In the genomic region with DNA sequence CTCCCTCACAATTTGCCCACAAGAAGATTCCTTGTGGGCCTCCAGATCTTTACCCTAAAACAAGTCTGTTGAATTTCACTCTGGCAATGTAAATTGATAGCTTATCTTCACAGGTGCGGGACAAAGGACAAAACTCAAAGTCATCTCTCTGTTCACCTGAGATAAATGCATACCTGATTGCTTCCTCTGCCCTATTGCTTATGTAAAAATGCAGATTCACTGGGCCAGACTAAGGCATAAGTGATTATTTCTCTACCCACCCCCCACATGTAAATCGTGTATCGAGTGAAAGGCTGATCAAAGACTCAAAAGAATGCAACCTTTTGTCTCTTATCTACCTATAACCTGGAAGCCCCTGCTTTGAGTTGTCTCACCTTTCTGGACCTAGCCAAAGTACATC, we compare ENCODE assay signal across 25 cellular contexts.
"Had no signal": no experiment of that assay in that cellular context is flagged by ENCODE, and none has a peak within 500 bp of the region (broad histone marks: within the 10 kb centered on the region; RNA-seq: fewer than 3 reads in every experiment).

No MANE protein-coding gene starts in this region.

- H2AFZ ChIP-seq: neural progenitor cell, parathyroid adenoma had no signal

- H3K27ac ChIP-seq: dorsolateral prefrontal cortex, heart left ventricle, left ventricle myocardium inferior, lower lobe of right lung, neural progenitor cell, parathyroid adenoma, psoas muscle, sigmoid colon, skin epidermis, stomach, thoracic aorta had no signal

- H3K9me3 ChIP-seq: heart left ventricle, left ventricle myocardium inferior, lower lobe of right lung, psoas muscle, sigmoid colon, stomach, thoracic aorta had no signal

- H3K79me2 ChIP-seq: parathyroid adenoma had no signal

- H3K9me3 Mint-ChIP-seq: memory B cell; natural killer cell treated with Interleukin-12 subunit alpha and Interleukin-12 subunit beta and Interleukin-15 and Interleukin-18, amount 100 ng/mL, for 72 hours; neural progenitor cell had no signal

- H3K36me3 ChIP-seq: heart left ventricle, left ventricle myocardium inferior, lower lobe of right lung, neural progenitor cell, sigmoid colon, stomach, thoracic aorta had no signal

- H3K4me2 ChIP-seq: neural progenitor cell had no signal

- H3K27ac Mint-ChIP-seq: memory B cell; natural killer cell treated with Interleukin-12 subunit alpha and Interleukin-12 subunit beta and Interleukin-15 and Interleukin-18, amount 100 ng/mL, for 72 hours; neural progenitor cell had no signal

- H3K36me3 Mint-ChIP-seq: natural killer cell treated with Interleukin-12 subunit alpha and Interleukin-12 subunit beta and Interleukin-15 and Interleukin-18, amount 100 ng/mL, for 72 hours; neural progenitor cell had no signal

- H3K27me3 ChIP-seq: dorsolateral prefrontal cortex, heart left ventricle, neural progenitor cell, sigmoid colon, stomach had no signal

- ATAC-seq: esophagus mucosa; heart left ventricle; left cardiac atrium; lower lobe of right lung; natural killer cell treated with Interleukin-12 subunit alpha and Interleukin-12 subunit beta and Interleukin-15 and Interleukin-18, amount 100 ng/mL, for 72 hours; psoas muscle had no signal

- DNase-seq: cortex of kidney; dorsolateral prefrontal cortex; effector CD8-positive, alpha-beta T cell; heart left ventricle; hypothalamus; kidney; left cardiac atrium; left ventricle myocardium inferior; lower lobe of right lung; midbrain; psoas muscle; retina; sigmoid colon; stimulated activated CD4-positive, alpha-beta T cell treated with anti-CD3 and anti-CD28 coated beads, Interleukin-12 subunit alpha, Interleukin-12 subunit beta, amount 100 ng/mL, for 4 hours; stimulated activated naive CD4-positive, alpha-beta T cell; stomach; substantia nigra; trophoblast cell had no signal

- H3K4me1 ChIP-seq: lower lobe of right lung, neural progenitor cell, parathyroid adenoma, psoas muscle had no signal

- H3K27me3 Mint-ChIP-seq: memory B cell; natural killer cell treated with Interleukin-12 subunit alpha and Interleukin-12 subunit beta and Interleukin-15 and Interleukin-18, amount 100 ng/mL, for 72 hours had no signal

- H3K4me3 ChIP-seq: dorsolateral prefrontal cortex, heart left ventricle, left ventricle myocardium inferior, lower lobe of right lung, neural progenitor cell, psoas muscle, sigmoid colon, skin epidermis, stomach, thoracic aorta had no signal

- H3K4me3 Mint-ChIP-seq: memory B cell; natural killer cell treated with Interleukin-12 subunit alpha and Interleukin-12 subunit beta and Interleukin-15 and Interleukin-18, amount 100 ng/mL, for 72 hours; neural progenitor cell had no signal
